Comparison of ENCODE assay signal across 8 cellular contexts in the genomic region with DNA sequence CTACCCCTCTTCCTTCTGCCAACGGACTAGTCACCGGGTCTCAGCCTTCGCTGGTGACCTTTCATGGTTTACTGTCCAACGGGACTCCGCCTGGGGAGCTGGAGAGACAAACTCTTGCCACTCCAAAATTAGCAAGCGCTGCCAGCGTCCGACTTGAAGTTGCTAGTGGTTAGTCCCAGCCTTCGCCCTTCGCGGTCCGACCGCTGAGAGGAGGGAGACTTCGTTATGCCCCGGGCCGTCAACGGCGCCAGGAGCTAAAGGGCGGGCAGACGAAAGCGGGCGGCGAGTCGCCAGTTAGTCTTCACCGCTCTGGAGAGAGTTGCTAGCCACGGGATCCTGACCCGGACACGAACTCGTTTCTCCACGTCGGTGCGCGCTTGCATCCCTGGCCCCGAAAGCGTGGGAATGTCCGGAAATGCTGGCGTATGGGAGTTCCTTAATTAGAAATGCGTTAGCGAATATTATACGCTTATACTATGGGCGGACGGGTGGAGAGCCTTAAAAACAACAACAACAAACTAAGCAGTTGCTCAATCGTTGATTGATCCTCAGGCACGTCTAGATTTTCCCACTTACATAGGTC. TPM values are rescaled to one million over a fixed set of nuclear protein-coding genes. Genes with fewer than 3 reads are reported as not detected.
DNase-seq lines count a peak whose midpoint lies in the region; ATAC-seq and TF ChIP-seq lines count a peak whose summit lies in the region.

No MANE protein-coding gene starts in this region.

- H3K4me1 Mint-ChIP-seq in endothelial cell (ENCODE audit: unreplicated experiment) (peaks cover 41% of the 10 kb centered on the region), mesothelial cell of epicardium (peaks cover 44% of the 10 kb centered on the region)
- H3K4me1 Mint-ChIP-seq in stimulated activated naive CD8-positive, alpha-beta T cell treated with anti-CD3 and anti-CD28 coated beads, Interleukin-15, amount 100 ng/mL, for 72 hours: peaks cover 44% of the 10 kb centered on the region

- H3K9me3 Mint-ChIP-seq in endothelial cell (ENCODE audit: unreplicated experiment) (no peaks in the 10 kb centered on the region), mesothelial cell of epicardium (no peaks in the 10 kb centered on the region)
- H3K9me3 Mint-ChIP-seq in stimulated activated naive CD8-positive, alpha-beta T cell treated with anti-CD3 and anti-CD28 coated beads, Interleukin-15, amount 100 ng/mL, for 72 hours: no peaks in the 10 kb centered on the region

- no peak for TF ChIP-seq CTCF in endothelial cell (IDR thresholded peaks at IDR 0.05; ENCODE audit: unreplicated experiment)
- TF ChIP-seq CTCF in mesothelial cell of epicardium (IDR thresholded peaks at IDR 0.05; ENCODE audit: unreplicated experiment): no peak

- H3K36me3 Mint-ChIP-seq in endothelial cell (ENCODE audit: low read depth, unreplicated experiment) (peaks cover 10% of the 10 kb centered on the region), mesothelial cell of epicardium (peaks cover 2% of the 10 kb centered on the region)

- DNase-seq in DMS53 (lab: John Stamatoyannopoulos, UW) (peak; percentile 66), LHCN-M2 (ENCODE audit: low read depth) (peak; percentile 48), endothelial cell (ENCODE audit: low spot score) (peak; percentile 34), mesothelial cell of epicardium (ENCODE audit: low spot score in 2 of 2, unreplicated experiment in 2 of 2) (peak in 1 of 2 experiments; percentile 57), EL (no peak)
- DNase-seq in activated CD4-positive, alpha-beta T cell treated with anti-CD3 and anti-CD28 coated beads, Interleukin-2, amount 50 U/mL, for 1 hour: peak; percentile 20
- peak; percentile 54 to 59 for DNase-seq in stimulated activated naive CD8-positive, alpha-beta T cell treated with anti-CD3 and anti-CD28 coated beads, Interleukin-15, amount 100 ng/mL, for 72 hours

- H3K27me3 Mint-ChIP-seq in endothelial cell (ENCODE audit: unreplicated experiment): peaks cover 19% of the 10 kb centered on the region
- H3K27me3 Mint-ChIP-seq in mesothelial cell of epicardium (ENCODE audit: low read depth): no peaks in the 10 kb centered on the region
- H3K27me3 Mint-ChIP-seq in stimulated activated naive CD8-positive, alpha-beta T cell treated with anti-CD3 and anti-CD28 coated beads, Interleukin-15, amount 100 ng/mL, for 72 hours: no peaks in the 10 kb centered on the region

- H3K4me3 Mint-ChIP-seq in endothelial cell (ENCODE audit: unreplicated experiment) (peak overlapping the region; percentile 97), mesothelial cell of epicardium (peak overlapping the region; percentile 94)
- H3K4me3 Mint-ChIP-seq in stimulated activated naive CD8-positive, alpha-beta T cell treated with anti-CD3 and anti-CD28 coated beads, Interleukin-15, amount 100 ng/mL, for 72 hours: peak overlapping the region; percentile 95 to 97

- ATAC-seq in GM21423 (IDR thresholded peaks at IDR 0.05; ENCODE audit: unreplicated experiment): peak; percentile 5
- ATAC-seq in stimulated activated naive CD8-positive, alpha-beta T cell treated with anti-CD3 and anti-CD28 coated beads, Interleukin-15, amount 100 ng/mL, for 72 hours: peak; percentile 44

- H3K27ac Mint-ChIP-seq in endothelial cell (ENCODE audit: unreplicated experiment) (peak overlapping the region; percentile 96), mesothelial cell of epicardium (peak overlapping the region; percentile 100)
- H3K27ac Mint-ChIP-seq in stimulated activated naive CD8-positive, alpha-beta T cell treated with anti-CD3 and anti-CD28 coated beads, Interleukin-15, amount 100 ng/mL, for 72 hours: peak overlapping the region; percentile 98 to 100

RNA-seq across cellular contexts. Expression of gene SMC4, which starts 0.7 kb away (rescaled TPM):
- total RNA-seq in LHCN-M2 (2014; rRNA removed) (130 and 186 TPM in 2 replicates), endothelial cell (ENCODE audit: unreplicated experiment) (69.4 TPM), mesothelial cell of epicardium (50.7 to 57.4 TPM (median 53.2 TPM) in 3 replicates)
- 27.8 TPM for polyA plus RNA-seq in LHCN-M2 (2012)

RNA-seq across cellular contexts. Expression of gene IFT80, which starts 1.1 kb away (rescaled TPM):
- 30.7 and 48.6 TPM in 2 replicates for total RNA-seq in LHCN-M2 (2014; rRNA removed)
- 6.7 TPM for polyA plus RNA-seq in LHCN-M2 (2012)
- total RNA-seq in endothelial cell (ENCODE audit: unreplicated experiment): 33.2 TPM
- total RNA-seq in mesothelial cell of epicardium: 34.9 to 37.9 TPM (median 35.2 TPM) in 3 replicates

RNA-seq across cellular contexts. Expression of gene TRIM59, which starts 49.4 kb away (rescaled TPM):
- total RNA-seq in LHCN-M2 (2014; rRNA removed) (33.0 and 45.5 TPM in 2 replicates), endothelial cell (ENCODE audit: unreplicated experiment) (12.8 TPM), mesothelial cell of epicardium (20.1 to 23.0 TPM (median 21.1 TPM) in 3 replicates)
- polyA plus RNA-seq in LHCN-M2 (2012): 11.2 TPM
